ENCODE assay signal across 23 cellular contexts in genomic region chr10:126584836-126585235, GRCh38.
"Had no signal": no experiment of that assay in that cellular context is flagged by ENCODE, and none has a peak within 500 bp of the region (broad histone marks: within the 10 kb centered on the region; RNA-seq: fewer than 3 reads in every experiment).

No MANE protein-coding gene starts in this region.

- H3K27me3 ChIP-seq: gastrocnemius medialis, ovary, right atrium auricular region, sigmoid colon, upper lobe of left lung, uterus had no signal

- H3K36me3 ChIP-seq: gastrocnemius medialis, heart right ventricle, ovary, right atrium auricular region, sigmoid colon, upper lobe of left lung, uterus had no signal

- H3K27ac ChIP-seq: gastrocnemius medialis, heart right ventricle, ovary, right atrium auricular region, sigmoid colon, skin epidermis, upper lobe of left lung, uterus had no signal

- H3K4me3 ChIP-seq: gastrocnemius medialis, heart right ventricle, mucosa of descending colon, ovary, right atrium auricular region, sigmoid colon, skin epidermis, upper lobe of left lung, uterus had no signal

- H3K4me1 ChIP-seq: gastrocnemius medialis, heart right ventricle, right atrium auricular region, upper lobe of left lung, uterus had no signal

- DNase-seq: effector memory CD4-positive, alpha-beta T cell; gastrocnemius medialis; heart right ventricle; hypothalamus; kidney glomerular epithelial cell; mammary epithelial cell; mucosa of descending colon; naive thymus-derived CD8-positive, alpha-beta T cell; nucleus accumbens; ovary; sigmoid colon; stimulated activated CD4-positive, alpha-beta T cell treated with anti-CD3 and anti-CD28 coated beads, Interleukin-2, amount 100 ng/mL, for 24 hours; stimulated activated CD4-positive, alpha-beta T cell treated with anti-CD3 and anti-CD28 coated beads, Interleukin-4, amount 100 ng/mL, for 4 hours; stimulated activated naive B cell treated with anti-CD40 and anti-IgM and Interleukin-4, amounts not matched to agents 10 μg/mL and 1 μg/mL and 100 μg/mL, for 72 hours; stimulated activated naive CD8-positive, alpha-beta T cell treated with anti-CD3 and anti-CD28 coated beads, Interleukin-15, amount 100 ng/mL, for 72 hours; upper lobe of left lung; uterus had no signal

- ATAC-seq: esophagus mucosa; gastrocnemius medialis; heart right ventricle; left lobe of liver; mucosa of descending colon; naive thymus-derived CD8-positive, alpha-beta T cell; stimulated activated naive B cell treated with anti-CD40 and anti-IgM and Interleukin-4, amounts not matched to agents 10 μg/mL and 1 μg/mL and 100 μg/mL, for 72 hours; stimulated activated naive CD8-positive, alpha-beta T cell treated with anti-CD3 and anti-CD28 coated beads, Interleukin-15, amount 100 ng/mL, for 72 hours had no signal

- FAIRE-seq: endometrium, islet of Langerhans had no signal
